17 cellular contexts compared by ENCODE assay signal in the genomic region with DNA sequence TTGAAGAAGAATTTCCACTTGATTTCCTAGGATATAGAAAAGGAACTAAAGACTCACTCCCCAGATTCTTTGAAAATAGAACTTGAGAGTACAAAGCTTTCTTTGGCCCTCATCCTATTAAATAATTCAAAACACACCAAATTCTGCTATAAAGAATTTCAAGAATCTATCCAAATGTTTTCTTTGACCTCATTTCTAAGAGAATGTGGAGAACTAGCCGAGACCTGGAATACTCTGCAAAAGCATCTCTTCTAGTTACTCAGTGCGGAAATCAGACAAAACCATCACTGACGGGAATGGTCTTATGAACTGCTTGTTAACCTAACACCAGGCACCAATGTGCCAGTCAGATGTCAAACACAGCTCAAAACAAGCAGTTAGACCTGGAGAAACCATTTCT. TPM values are rescaled to one million over a fixed set of nuclear protein-coding genes. Genes with fewer than 3 reads are reported as not detected.
DNase-seq lines count a peak whose midpoint lies in the region; ATAC-seq and TF ChIP-seq lines count a peak whose summit lies in the region.
"Had no signal": no experiment of that assay in that cellular context is flagged by ENCODE, and none has a peak within 500 bp of the region (broad histone marks: within the 10 kb centered on the region; RNA-seq: fewer than 3 reads in every experiment).

No MANE protein-coding gene starts in this region.

- no peaks in the 10 kb centered on the region for H3K4me1 ChIP-seq in transverse colon

- DNase-seq in EH (ENCODE audit: low read depth), result peak; percentile 6
- peak; percentile 61 for DNase-seq in dedifferentiated amniotic fluid mesenchymal stem cell (ENCODE audit: extremely low spot score)
- peak; percentile 33 for DNase-seq in fibroblast of peridontal ligament (ENCODE audit: extremely low read depth)
- peak; percentile 27 for DNase-seq in stromal cell of bone marrow (ENCODE audit: low read depth)
- no peak for DNase-seq in transverse colon
- DNase-seq in NCI-H82 treated with DMSO at 0.1 percent for 48 hours (lab: John Stamatoyannopoulos, UW; ENCODE audit: unreplicated experiment), result no peak
- DNase-seq: 8988T; C1 segment of cervical spinal cord; Calu3; CD4-positive, alpha-beta T cell; DMS 273 treated with DMSO at 0.1 percent for 48 hours; H7 had no signal

- no peaks in the 10 kb centered on the region for H3K9me3 ChIP-seq in transverse colon

- H3K36me3 ChIP-seq in transverse colon, result no peaks in the 10 kb centered on the region

- in situ Hi-C loops in transverse colon (cut with MboI; ENCODE audit: low pct_ligation_motif_present in 1 of 4, low pct_unique_long_range_greater_than_20kb in 1 of 4, low sequenced_read_pairs in 3 of 4), result no loop called here

- WGBS in transverse colon (ENCODE audit: low coverage in 1 of 2), 2 donors, result 67 to 94% methylated on average over 3 of the region's 3 CpGs

- TF ChIP-seq POLR2A in transverse colon (IDR thresholded peaks at IDR 0.05), result no peak

- ATAC-seq in HG02973 (IDR thresholded peaks at IDR 0.05; ENCODE audit: unreplicated experiment) (no peak), esophagus mucosa (no peak)
- ATAC-seq: GM12878, GM23338 had no signal

- H3K4me3 ChIP-seq in transverse colon, result no peak overlapping the region
- H3K4me3 ChIP-seq: GM12878, GM23338 had no signal

- TF ChIP-seq CTCF in transverse colon (IDR thresholded peaks at IDR 0.05), result no peak

- H3K27me3 ChIP-seq in transverse colon, result peaks cover 3% of the 10 kb centered on the region

- intact Hi-C loops in transverse colon (cut with DNase I; ENCODE audit: low total_unique reads), result no loop called here

- no peak overlapping the region for H3K27ac ChIP-seq in transverse colon
- H3K27ac ChIP-seq: HL-60 had no signal

- TF ChIP-seq EP300 in transverse colon (IDR thresholded peaks at IDR 0.05; ENCODE audit: low read depth), result no peak

RNA-seq across cellular contexts. Expression of gene ARL5A, which starts 44.2 kb away (rescaled TPM):
- total RNA-seq in transverse colon, result 10 to 100 TPM in 2 of 4 donors, 1 to 10 TPM in 2; 6.6 to 42.2 (median 23.6) TPM
- total RNA-seq in esophagus mucosa, result 55.7 TPM

Comparison
In these comparisons a context has a peak if more than half of its experiments do, and no peak if none do; other contexts are left out.
1. DNase-seq: peak in EH (single experiment), dedifferentiated amniotic fluid mesenchymal stem cell (single experiment), fibroblast of peridontal ligament (single experiment) and stromal cell of bone marrow (single experiment); none in transverse colon (single experiment) and NCI-H82 treated with DMSO at 0.1 percent for 48 hours (single experiment).